In genomic region chr1:248592655-248593054, GRCh38 we compare ENCODE assay signal across 21 cellular contexts. TPM values are rescaled to one million over a fixed set of nuclear protein-coding genes. Genes with fewer than 3 reads are reported as not detected.
DNase-seq lines count a peak whose midpoint lies in the region; ATAC-seq, FAIRE-seq and TF ChIP-seq lines count a peak whose summit lies in the region.
"Had no signal": no experiment of that assay in that cellular context is flagged by ENCODE, and none has a peak within 500 bp of the region (broad histone marks: within the 10 kb centered on the region; RNA-seq: fewer than 3 reads in every experiment).

No MANE protein-coding gene starts in this region.

- H3K4me2 ChIP-seq in A549 (no peak overlapping the region), IMR-90 (ENCODE audit: low read depth, low read length) (no peak overlapping the region)
- H3K4me2 ChIP-seq: BLaER1 had no signal

- no peak overlapping the region for H3K18ac ChIP-seq in IMR-90 (ENCODE audit: low read depth, low read length)

- H2AFZ ChIP-seq in IMR-90 (replicated peaks; ENCODE audit: low read length, poor library complexity), result no peak overlapping the region
- H2AFZ ChIP-seq: GM23248 had no signal

- ATAC-seq in A549 (no peak), IMR-90 (ENCODE audit: low read depth) (no peak), HG02763 (IDR thresholded peaks at IDR 0.05; ENCODE audit: unreplicated experiment) (no peak)
- ATAC-seq: CD8-positive, alpha-beta T cell; HCT116 had no signal

- H4K8ac ChIP-seq in IMR-90 (ENCODE audit: low read depth in 2 of 2, low read length in 2 of 2), result no peak overlapping the region

- 0% methylated on average over 1 of the region's 1 CpG for WGBS in A549 (ENCODE audit: missing lambda C conversion rate)
- no CpG with 5 or more reads among the region's 1 CpG for WGBS in IMR-90 (ENCODE audit: extremely low coverage in 2 of 2, insufficient read length in 1 of 2), 2 experiments

- dilution Hi-C loops in IMR-90 (cut with HindIII; ENCODE audit: low sequenced_read_pairs, unreplicated experiment), result no loop called here

- DNase-seq in A549 (ENCODE audit: low read depth in 1 of 2, low spot score in 1 of 2) (no peak), IMR-90 (no peak), myocyte (ENCODE audit: low read depth) (peak; percentile 15)
- DNase-seq in effector memory CD4-positive, alpha-beta T cell, result no peak
- DNase-seq: 8988T; Caco-2; CD4-positive, CD25-positive, alpha-beta regulatory T cell; CD8-positive, alpha-beta T cell; DMS153; DND-41; GM23248; H9; HFFc6 had no signal

- TF ChIP-seq RAD21 in A549 (conservative IDR thresholded peaks at IDR 0.05 in 1 of 2, IDR thresholded peaks at IDR 0.05 in 1 of 2), result no peak
- TF ChIP-seq RAD21 in IMR-90 (IDR thresholded peaks at IDR 0.05; ENCODE audit: low read length), result no peak

- TF ChIP-seq CTCF in A549 (IDR thresholded peaks at IDR 0.05) (no peak), IMR-90 (conservative IDR thresholded peaks at IDR 0.05; ENCODE audit: low read depth, low read length) (no peak)

- FAIRE-seq in A549 (lab: Jason Lieb, UNC), result no peak
- FAIRE-seq: G401.6, GM12892 had no signal

- TF ChIP-seq EP300 in A549 (IDR thresholded peaks at IDR 0.05), result no peak

- H3K27ac ChIP-seq in A549, result no peak overlapping the region
- no peak overlapping the region for H3K27ac ChIP-seq in IMR-90 (ENCODE audit: insufficient read depth, low read length)
- no peak overlapping the region for H3K27ac ChIP-seq in effector memory CD4-positive, alpha-beta T cell (ENCODE audit: insufficient read depth, low read length, poor library complexity, severe bottlenecking)
- H3K27ac ChIP-seq: BLaER1, C4-2B, GM23248 had no signal

- BruUV-seq in IMR-90 (replicated peaks; lab: Mats Ljungman, UMichigan), result no TSS peak

- no peak overlapping the region for H3K56ac ChIP-seq in IMR-90 (ENCODE audit: extremely low read depth, insufficient read depth, low read length)

- no peak overlapping the region for H3K9ac ChIP-seq in IMR-90 (ENCODE audit: low read depth, low read length)
- H3K9ac ChIP-seq: BLaER1, GM23248 had no signal

- H2AK9ac ChIP-seq in IMR-90 (replicated peaks; ENCODE audit: low read depth, low read length, poor library complexity), result no peak overlapping the region

- H2BK5ac ChIP-seq in IMR-90 (ENCODE audit: low read depth, low read length, poor library complexity, severe bottlenecking), result no peak overlapping the region

- H3K9me3 ChIP-seq in A549, result no peaks in the 10 kb centered on the region
- peaks cover 3% of the 10 kb centered on the region; the same call in 1 of the 2 replicates for H3K9me3 ChIP-seq in IMR-90 (ENCODE audit: control insufficient read depth, insufficient read depth, low read length)
- no peaks in the 10 kb centered on the region for H3K9me3 ChIP-seq in effector memory CD4-positive, alpha-beta T cell (ENCODE audit: control insufficient read depth, low read length)
- H3K9me3 ChIP-seq: BLaER1, Caco-2 had no signal

- no peaks in the 10 kb centered on the region for H3K9me1 ChIP-seq in IMR-90 (ENCODE audit: insufficient read depth, low read length)

- no peak overlapping the region for H2BK120ac ChIP-seq in IMR-90 (ENCODE audit: low read depth, low read length)

- POLR2A ChIA-PET in A549 (lab: Yijun Ruan, JAX), result no interaction called here
- POLR2A ChIA-PET in IMR-90 (lab: Charles Lee; ENCODE audit: unreplicated experiment), result no interaction called here

- no peak overlapping the region for H3K4me3 ChIP-seq in A549
- no peak overlapping the region for H3K4me3 ChIP-seq in IMR-90 (ENCODE audit: insufficient read depth, low read depth, low read length)
- H3K4me3 ChIP-seq in effector memory CD4-positive, alpha-beta T cell (ENCODE audit: insufficient read depth, low read depth, low read length, poor library complexity, severe bottlenecking), result no peak overlapping the region
- H3K4me3 ChIP-seq: BLaER1, GM23248 had no signal

- H2BK20ac ChIP-seq in IMR-90 (ENCODE audit: low read depth, low read length), result no peak overlapping the region

- no peak overlapping the region for H4K5ac ChIP-seq in IMR-90 (ENCODE audit: low read depth, low read length)

- H3K27me3 ChIP-seq in IMR-90 (ENCODE audit: control insufficient read depth, insufficient read depth, low read length), result no peaks in the 10 kb centered on the region
- no peaks in the 10 kb centered on the region for H3K27me3 ChIP-seq in effector memory CD4-positive, alpha-beta T cell (replicated peaks; ENCODE audit: control insufficient read depth, insufficient read depth, low read length, poor library complexity, severe bottlenecking)
- H3K27me3 ChIP-seq: BLaER1 had no signal

- no peak overlapping the region for H3K14ac ChIP-seq in IMR-90 (replicated peaks; ENCODE audit: low read depth, low read length)

- in situ Hi-C loops in IMR-90 (cut with MboI; ENCODE audit: low sequenced_read_pairs), result no loop called here

- TF ChIP-seq POLR2A in A549 (IDR thresholded peaks at IDR 0.05; ENCODE audit: low read length) (no peak), IMR-90 (IDR thresholded peaks at IDR 0.05; ENCODE audit: low read depth, low read length) (no peak)

- H4K91ac ChIP-seq in IMR-90 (ENCODE audit: insufficient read depth, low read depth, low read length), result no peak overlapping the region

- H3K79me1 ChIP-seq in IMR-90 (ENCODE audit: low read depth in 1 of 2, low read length in 2 of 2), result no peaks in the 10 kb centered on the region

- H3K4me1 ChIP-seq in A549 (no peaks in the 10 kb centered on the region), IMR-90 (ENCODE audit: control insufficient read depth, insufficient read depth, low read length) (no peaks in the 10 kb centered on the region)
- no peaks in the 10 kb centered on the region for H3K4me1 ChIP-seq in effector memory CD4-positive, alpha-beta T cell (ENCODE audit: control insufficient read depth, insufficient read depth, low read length, poor library complexity, severe bottlenecking)
- H3K4me1 ChIP-seq: Caco-2 had no signal

- no peaks in the 10 kb centered on the region for H4K20me1 ChIP-seq in IMR-90 (ENCODE audit: insufficient read depth, low read length)
- H4K20me1 ChIP-seq: BLaER1 had no signal

- H3K36me3 ChIP-seq in IMR-90 (ENCODE audit: control insufficient read depth, insufficient read depth, low read length), result no peaks in the 10 kb centered on the region
- H3K36me3 ChIP-seq in effector memory CD4-positive, alpha-beta T cell (ENCODE audit: control insufficient read depth, insufficient read depth, low read length), result no peaks in the 10 kb centered on the region
- H3K36me3 ChIP-seq: BLaER1 had no signal

- intact Hi-C loops in IMR-90 (cut with micrococcal nuclease), result no loop called here

- no peak overlapping the region for H3K23ac ChIP-seq in IMR-90 (ENCODE audit: low read depth, low read length)

- H2AK5ac ChIP-seq in IMR-90 (ENCODE audit: low read depth, low read length), result no peak overlapping the region

- CTCF ChIA-PET in A549 (lab: Yijun Ruan, JAX) (no interaction called here), IMR-90 (lab: Yijun Ruan, JAX) (no interaction called here)

- H3K4ac ChIP-seq in IMR-90 (ENCODE audit: low read depth, low read length), result no peak overlapping the region

- H2BK15ac ChIP-seq in IMR-90 (ENCODE audit: low read depth, low read length), result no peak overlapping the region

RNA-seq across cellular contexts. Expression of gene OR2T10, which starts 4.8 kb away (rescaled TPM):
- polyA plus RNA-seq in A549 (2011; rRNA removed) (not detected in 2 replicates), A549 (2017; fragmentation: RNase III; extraction: RNeasy Plus Mini Kit Qiagen cat#74134 plus additional on column Dnase treatment) (not detected in 3 replicates), IMR-90 (2012; rRNA removed) (not detected in 2 replicates)
- not detected in 2 replicates for polyA plus RNA-seq in A549 (2012; cell fraction: cytosol; rRNA removed)
- polyA plus RNA-seq in A549 (2012; cell fraction: nucleus; rRNA removed), result not detected in 2 replicates
- not detected in 2 replicates for polyA minus RNA-seq in A549 (2011; rRNA and poly(A)+ RNA removed)
- total RNA-seq in IMR-90 (2012; rRNA removed) (not detected in 2 replicates), myocyte (not detected in 2 replicates)
- polyA plus RNA-seq in IMR-90 (2012; cell fraction: cytosol; rRNA removed), result not detected in 2 replicates
- polyA plus RNA-seq in IMR-90 (2012; cell fraction: nucleus; rRNA removed; ENCODE audit: low replicate concordance), result not detected in 2 replicates
- not detected for polyA plus RNA-seq in myocyte (2012)
- total RNA-seq: A673; Caco-2; CD4-positive, CD25-positive, alpha-beta regulatory T cell; CD8-positive, alpha-beta T cell; GM23248; H4; H9; HFFc6 had no signal
- polyA plus RNA-seq: CD4-positive, CD25-positive, alpha-beta regulatory T cell; GM23248 had no signal

RNA-seq across cellular contexts. Expression of gene OR2T34, which starts 18.1 kb away (rescaled TPM):
- polyA plus RNA-seq in A549 (2011; rRNA removed) (not detected in 2 replicates), A549 (2017; fragmentation: RNase III; extraction: RNeasy Plus Mini Kit Qiagen cat#74134 plus additional on column Dnase treatment) (not detected in 3 replicates), IMR-90 (2012; rRNA removed) (not detected in 2 replicates)
- not detected in 2 replicates for polyA plus RNA-seq in A549 (2012; cell fraction: cytosol; rRNA removed)
- not detected in 2 replicates for polyA plus RNA-seq in A549 (2012; cell fraction: nucleus; rRNA removed)
- polyA minus RNA-seq in A549 (2011; rRNA and poly(A)+ RNA removed), result not detected in 2 replicates
- total RNA-seq in IMR-90 (2012; rRNA removed) (not detected in 2 replicates), myocyte (not detected in 2 replicates)
- polyA plus RNA-seq in IMR-90 (2012; cell fraction: cytosol; rRNA removed), result not detected in 2 replicates
- polyA plus RNA-seq in IMR-90 (2012; cell fraction: nucleus; rRNA removed; ENCODE audit: low replicate concordance), result not detected in 2 replicates
- polyA plus RNA-seq in myocyte (2012), result not detected
- total RNA-seq: A673; Caco-2; CD4-positive, CD25-positive, alpha-beta regulatory T cell; CD8-positive, alpha-beta T cell; GM23248; H4; H9; HFFc6 had no signal
- polyA plus RNA-seq: CD4-positive, CD25-positive, alpha-beta regulatory T cell; GM23248 had no signal

RNA-seq across cellular contexts. Expression of gene OR2T29, which starts 30.1 kb away (rescaled TPM):
- polyA plus RNA-seq in A549 (2011; rRNA removed) (not detected in 2 replicates), A549 (2017; fragmentation: RNase III; extraction: RNeasy Plus Mini Kit Qiagen cat#74134 plus additional on column Dnase treatment) (not detected in 3 replicates), IMR-90 (2012; rRNA removed) (not detected in 2 replicates)
- polyA plus RNA-seq in A549 (2012; cell fraction: cytosol; rRNA removed), result not detected in 2 replicates
- not detected in 2 replicates for polyA plus RNA-seq in A549 (2012; cell fraction: nucleus; rRNA removed)
- polyA minus RNA-seq in A549 (2011; rRNA and poly(A)+ RNA removed), result not detected in 2 replicates
- total RNA-seq in IMR-90 (2012; rRNA removed) (not detected in 2 replicates), myocyte (not detected in 2 replicates)
- not detected in 2 replicates for polyA plus RNA-seq in IMR-90 (2012; cell fraction: cytosol; rRNA removed)
- polyA plus RNA-seq in IMR-90 (2012; cell fraction: nucleus; rRNA removed; ENCODE audit: low replicate concordance), result not detected in 2 replicates
- not detected for polyA plus RNA-seq in myocyte (2012)
- total RNA-seq: A673; Caco-2; CD4-positive, CD25-positive, alpha-beta regulatory T cell; CD8-positive, alpha-beta T cell; GM23248; H4; H9; HFFc6 had no signal
- polyA plus RNA-seq: CD4-positive, CD25-positive, alpha-beta regulatory T cell; GM23248 had no signal

RNA-seq across cellular contexts. Expression of gene OR2T11, which starts 42.2 kb away (rescaled TPM):
- polyA plus RNA-seq in A549 (2011; rRNA removed) (not detected in 2 replicates), A549 (2017; fragmentation: RNase III; extraction: RNeasy Plus Mini Kit Qiagen cat#74134 plus additional on column Dnase treatment) (not detected in 3 replicates), IMR-90 (2012; rRNA removed) (not detected in 2 replicates)
- polyA plus RNA-seq in A549 (2012; cell fraction: cytosol; rRNA removed), result not detected in 2 replicates
- not detected in 2 replicates for polyA plus RNA-seq in A549 (2012; cell fraction: nucleus; rRNA removed)
- not detected in 2 replicates for polyA minus RNA-seq in A549 (2011; rRNA and poly(A)+ RNA removed)
- total RNA-seq in IMR-90 (2012; rRNA removed) (not detected in 2 replicates), myocyte (not detected in 2 replicates)
- polyA plus RNA-seq in IMR-90 (2012; cell fraction: cytosol; rRNA removed), result not detected in 2 replicates
- not detected in 2 replicates for polyA plus RNA-seq in IMR-90 (2012; cell fraction: nucleus; rRNA removed; ENCODE audit: low replicate concordance)
- not detected for polyA plus RNA-seq in myocyte (2012)
- total RNA-seq: A673; Caco-2; CD4-positive, CD25-positive, alpha-beta regulatory T cell; CD8-positive, alpha-beta T cell; GM23248; H4; H9; HFFc6 had no signal
- polyA plus RNA-seq: CD4-positive, CD25-positive, alpha-beta regulatory T cell; GM23248 had no signal

RNA-seq across cellular contexts. Expression of gene OR2T35, which starts 52.4 kb away (rescaled TPM):
- not detected in 2 replicates for polyA plus RNA-seq in A549 (2011; rRNA removed)
- not detected in 2 replicates for polyA plus RNA-seq in A549 (2012; cell fraction: cytosol; rRNA removed)
- not detected in 2 replicates for polyA plus RNA-seq in A549 (2012; cell fraction: nucleus; rRNA removed)
- polyA plus RNA-seq in A549 (2017; fragmentation: RNase III; extraction: RNeasy Plus Mini Kit Qiagen cat#74134 plus additional on column Dnase treatment), result not detected in 3 replicates
- polyA minus RNA-seq in A549 (2011; rRNA and poly(A)+ RNA removed), result not detected in 2 replicates
- not detected in 2 replicates for total RNA-seq in IMR-90 (2012; rRNA removed)
- not detected in 2 replicates for polyA plus RNA-seq in IMR-90 (2012; rRNA removed)
- not detected in 2 replicates for polyA plus RNA-seq in IMR-90 (2012; cell fraction: cytosol; rRNA removed)
- not detected in 2 replicates for polyA plus RNA-seq in IMR-90 (2012; cell fraction: nucleus; rRNA removed; ENCODE audit: low replicate concordance)
- total RNA-seq in myocyte, result not detected in 2 replicates
- not detected for polyA plus RNA-seq in myocyte (2012)
- total RNA-seq: A673; Caco-2; CD4-positive, CD25-positive, alpha-beta regulatory T cell; CD8-positive, alpha-beta T cell; GM23248; H4; H9; HFFc6 had no signal
- polyA plus RNA-seq: CD4-positive, CD25-positive, alpha-beta regulatory T cell; GM23248 had no signal
